38 cellular contexts compared by ENCODE assay signal in genomic region chr1:37653906-37654305, GRCh38. TPM values are rescaled to one million over a fixed set of nuclear protein-coding genes. Genes with fewer than 3 reads are reported as not detected.
"Had no signal": no experiment of that assay in that cellular context is flagged by ENCODE, and none has a peak within 500 bp of the region (broad histone marks: within the 10 kb centered on the region; RNA-seq: fewer than 3 reads in every experiment).

No MANE protein-coding gene starts in this region.

- DNase-seq: activated B cell treated with CpG ODN at 0.5 μM for 24 hours; activated CD4-positive, alpha-beta memory T cell treated with anti-CD3 and anti-CD28 coated beads for 36 hours; activated CD4-positive, alpha-beta T cell treated with anti-CD3 and anti-CD28 coated beads for 4 hours; activated CD4-positive, alpha-beta T cell treated with anti-CD3 and anti-CD28 coated beads, Interleukin-2, amount 10 ng/mL, durations not matched to agents 24 days and 14 days; activated CD4-positive, alpha-beta T cell treated with anti-CD3 and anti-CD28 coated beads, Interleukin-2, amount 50 U/mL, for 1 hour; activated CD4-positive, alpha-beta T cell treated with anti-CD3 and anti-CD28 coated beads, Interleukin-2, amount 50 U/mL, for 4 hours; activated CD4-positive, CD25-positive, alpha-beta regulatory T cell treated with anti-CD3 and anti-CD28 coated beads, Interleukin-2, amount 50 U/mL, for 72 hours; activated CD8-positive, alpha-beta memory T cell treated with anti-CD3 and anti-CD28 coated beads, Interleukin-2, amount 50 U/mL, for 4 hours; activated CD8-positive, alpha-beta T cell treated with anti-CD3 and anti-CD28 coated beads for 36 hours; activated effector memory CD4-positive, alpha-beta T cell treated with anti-CD3 and anti-CD28 coated beads, Interleukin-2, amount 50 U/mL, for 16 hours; activated gamma-delta T cell treated with Interleukin-2 at 50 U/mL for 16 hours; activated naive CD4-positive, alpha-beta T cell; activated naive CD4-positive, alpha-beta T cell treated with anti-CD3 and anti-CD28 coated beads for 36 hours; activated naive CD4-positive, alpha-beta T cell treated with anti-CD3 and anti-CD28 coated beads, Interleukin-2, amount 50 U/mL, for 16 hours; activated naive CD8-positive, alpha-beta T cell treated with anti-CD3 and anti-CD28 coated beads for 36 hours; activated T-cell treated with anti-CD3 and anti-CD28 coated beads for 4 hours; activated T-cell treated with anti-CD3 and anti-CD28 coated beads, Interleukin-2, amount 50 U/mL, for 1 hour; activated T-cell treated with anti-CD3 and anti-CD28 coated beads, Interleukin-2, amount 50 U/mL, for 4 hours; activated T-cell treated with anti-CD3 and anti-CD28 coated beads, Interleukin-2, amount 50 U/mL, for 72 hours; adrenal gland; amniotic stem cell; aorta; body of pancreas; brain microvascular endothelial cell; central memory CD4-positive, alpha-beta T cell; T-helper 1 cell; T-helper 2 cell; T-helper 9 cell; WERI-Rb-1 had no signal

- H3K27ac Mint-ChIP-seq: activated B cell treated with CpG ODN at 0.5 μM for 24 hours; activated CD4-positive, alpha-beta memory T cell treated with anti-CD3 and anti-CD28 coated beads for 36 hours; activated CD4-positive, alpha-beta T cell treated with anti-CD3 and anti-CD28 coated beads, Interleukin-2, amount 10 ng/mL, durations not matched to agents 24 days and 14 days; activated CD8-positive, alpha-beta T cell treated with anti-CD3 and anti-CD28 coated beads for 36 hours; activated naive CD4-positive, alpha-beta T cell treated with anti-CD3 and anti-CD28 coated beads for 36 hours; activated naive CD8-positive, alpha-beta T cell treated with anti-CD3 and anti-CD28 coated beads for 36 hours; activated T-cell treated with anti-CD3 and anti-CD28 coated beads, Interleukin-2, amount 50 U/mL, for 72 hours; activated T-helper 1 cell treated with anti-CD3 and anti-CD28 coated beads, Interleukin-12 subunit alpha, Interleukin-12 subunit beta, Interleukin-2, Interleukin-4 antibody, amounts not matched to agents 30 ng/mL and 10 ng/mL and 1 ng/mL, durations not matched to agents 14 hours and 24 hours and 36 hours; activated T-helper 17 cell treated with anti-CD3 and anti-CD28 coated beads, Interleukin-2, amount 50 U/mL, for 72 hours; T-helper 1 cell treated with Interleukin-12 subunit alpha and Interleukin-12 subunit beta and Interleukin-4 antibody, amounts not matched to agents 30 μg/mL and 1 μg/mL, for 36 hours; T-helper 2 cell treated with Interferon-gamma antibody and Interleukin-4, amounts not matched to agents 5 μg/mL and 100 μg/mL, for 36 hours had no signal

- H3K4me3 ChIP-seq: adrenal gland, body of pancreas, breast epithelium had no signal

- H3K9me3 Mint-ChIP-seq: activated B cell treated with CpG ODN at 0.5 μM for 24 hours; activated CD4-positive, alpha-beta memory T cell treated with anti-CD3 and anti-CD28 coated beads for 36 hours; activated CD4-positive, alpha-beta T cell treated with anti-CD3 and anti-CD28 coated beads, Interleukin-2, amount 10 ng/mL, durations not matched to agents 24 days and 14 days; activated CD8-positive, alpha-beta T cell treated with anti-CD3 and anti-CD28 coated beads for 36 hours; activated naive CD4-positive, alpha-beta T cell treated with anti-CD3 and anti-CD28 coated beads for 36 hours; activated naive CD4-positive, alpha-beta T cell treated with anti-CD3 and anti-CD28 coated beads, Interleukin-2, amount 50 U/mL, for 72 hours; activated naive CD8-positive, alpha-beta T cell treated with anti-CD3 and anti-CD28 coated beads for 36 hours; activated T-cell treated with anti-CD3 and anti-CD28 coated beads, Interleukin-2, amount 50 U/mL, for 4 hours; activated T-cell treated with anti-CD3 and anti-CD28 coated beads, Interleukin-2, amount 50 U/mL, for 72 hours; activated T-helper 1 cell treated with anti-CD3 and anti-CD28 coated beads, Interleukin-12 subunit alpha, Interleukin-12 subunit beta, Interleukin-2, Interleukin-4 antibody, amounts not matched to agents 30 ng/mL and 10 ng/mL and 1 ng/mL, durations not matched to agents 14 hours and 24 hours and 36 hours; activated T-helper 17 cell treated with anti-CD3 and anti-CD28 coated beads, Interleukin-2, amount 50 U/mL, for 72 hours; T-helper 1 cell treated with Interleukin-12 subunit alpha and Interleukin-12 subunit beta and Interleukin-4 antibody, amounts not matched to agents 30 μg/mL and 1 μg/mL, for 36 hours; T-helper 2 cell treated with Interferon-gamma antibody and Interleukin-4, amounts not matched to agents 5 μg/mL and 100 μg/mL, for 36 hours had no signal

- H3K27ac ChIP-seq: adrenal gland, body of pancreas, brain microvascular endothelial cell, breast epithelium, WERI-Rb-1 had no signal

- H3K9me3 ChIP-seq: adrenal gland, body of pancreas, breast epithelium had no signal

- H3K36me3 ChIP-seq: adrenal gland, brain microvascular endothelial cell, breast epithelium, WERI-Rb-1 had no signal

- H3K4me1 Mint-ChIP-seq: activated B cell treated with CpG ODN at 0.5 μM for 24 hours; activated CD4-positive, alpha-beta T cell treated with anti-CD3 and anti-CD28 coated beads, Interleukin-2, amount 10 ng/mL, durations not matched to agents 24 days and 14 days; activated naive CD8-positive, alpha-beta T cell treated with anti-CD3 and anti-CD28 coated beads for 36 hours; activated T-helper 17 cell treated with anti-CD3 and anti-CD28 coated beads, Interleukin-2, amount 50 U/mL, for 72 hours had no signal

- H3K27me3 ChIP-seq: adrenal gland, body of pancreas had no signal

- H3K4me3 Mint-ChIP-seq: activated B cell treated with CpG ODN at 0.5 μM for 24 hours; activated CD4-positive, alpha-beta memory T cell treated with anti-CD3 and anti-CD28 coated beads for 36 hours; activated CD4-positive, alpha-beta T cell treated with anti-CD3 and anti-CD28 coated beads, Interleukin-2, amount 10 ng/mL, durations not matched to agents 24 days and 14 days; activated CD8-positive, alpha-beta T cell treated with anti-CD3 and anti-CD28 coated beads for 36 hours; activated naive CD4-positive, alpha-beta T cell treated with anti-CD3 and anti-CD28 coated beads for 36 hours; activated naive CD8-positive, alpha-beta T cell treated with anti-CD3 and anti-CD28 coated beads for 36 hours; activated T-cell treated with anti-CD3 and anti-CD28 coated beads, Interleukin-2, amount 50 U/mL, for 4 hours; activated T-cell treated with anti-CD3 and anti-CD28 coated beads, Interleukin-2, amount 50 U/mL, for 72 hours; activated T-helper 1 cell treated with anti-CD3 and anti-CD28 coated beads, Interleukin-12 subunit alpha, Interleukin-12 subunit beta, Interleukin-2, Interleukin-4 antibody, amounts not matched to agents 30 ng/mL and 10 ng/mL and 1 ng/mL, durations not matched to agents 14 hours and 24 hours and 36 hours; activated T-helper 17 cell treated with anti-CD3 and anti-CD28 coated beads, Interleukin-2, amount 50 U/mL, for 72 hours; T-helper 1 cell treated with Interleukin-12 subunit alpha and Interleukin-12 subunit beta and Interleukin-4 antibody, amounts not matched to agents 30 μg/mL and 1 μg/mL, for 36 hours; T-helper 2 cell treated with Interferon-gamma antibody and Interleukin-4, amounts not matched to agents 5 μg/mL and 100 μg/mL, for 36 hours had no signal

- H3K4me1 ChIP-seq: adrenal gland, body of pancreas, breast epithelium had no signal

- H3K36me3 Mint-ChIP-seq: activated CD4-positive, alpha-beta memory T cell treated with anti-CD3 and anti-CD28 coated beads for 36 hours; activated naive CD4-positive, alpha-beta T cell treated with anti-CD3 and anti-CD28 coated beads, Interleukin-2, amount 50 U/mL, for 72 hours; activated naive CD8-positive, alpha-beta T cell treated with anti-CD3 and anti-CD28 coated beads for 36 hours had no signal

RNA-seq across cellular contexts. Expression of gene RSPO1, which starts 19.2 kb away (rescaled TPM):
- total RNA-seq: activated B cell treated with CpG ODN at 0.5 μM for 24 hours; activated CD4-positive, alpha-beta memory T cell treated with anti-CD3 and anti-CD28 coated beads for 36 hours; activated CD4-positive, alpha-beta T cell treated with anti-CD3 and anti-CD28 coated beads, Interleukin-2, amount 10 ng/mL, durations not matched to agents 24 days and 14 days; activated CD8-positive, alpha-beta memory T cell treated with anti-CD3 and anti-CD28 coated beads for 36 hours; activated CD8-positive, alpha-beta T cell treated with anti-CD3 and anti-CD28 coated beads for 36 hours; activated naive CD4-positive, alpha-beta T cell treated with anti-CD3 and anti-CD28 coated beads for 36 hours; activated naive CD4-positive, alpha-beta T cell treated with anti-CD3 and anti-CD28 coated beads, Interleukin-2, amount 50 U/mL, for 72 hours; activated naive CD8-positive, alpha-beta T cell treated with anti-CD3 and anti-CD28 coated beads for 36 hours; activated T-cell treated with anti-CD3 and anti-CD28 coated beads, Interleukin-2, amount 50 U/mL, for 4 hours; activated T-cell treated with anti-CD3 and anti-CD28 coated beads, Interleukin-2, amount 50 U/mL, for 72 hours; activated T-helper 1 cell treated with anti-CD3 and anti-CD28 coated beads, Interleukin-12 subunit alpha, Interleukin-12 subunit beta, Interleukin-2, Interleukin-4 antibody, amounts not matched to agents 30 ng/mL and 10 ng/mL and 1 ng/mL, durations not matched to agents 14 hours and 24 hours and 36 hours; activated T-helper 17 cell treated with anti-CD3 and anti-CD28 coated beads, Interleukin-2, amount 50 U/mL, for 72 hours; astrocyte; cardiac septum had no signal

RNA-seq across cellular contexts. Expression of gene CDCA8, which starts 38.4 kb away (rescaled TPM):
- total RNA-seq: body of pancreas had no signal
